ENCODE assay signal across 9 cellular contexts in the genomic region with DNA sequence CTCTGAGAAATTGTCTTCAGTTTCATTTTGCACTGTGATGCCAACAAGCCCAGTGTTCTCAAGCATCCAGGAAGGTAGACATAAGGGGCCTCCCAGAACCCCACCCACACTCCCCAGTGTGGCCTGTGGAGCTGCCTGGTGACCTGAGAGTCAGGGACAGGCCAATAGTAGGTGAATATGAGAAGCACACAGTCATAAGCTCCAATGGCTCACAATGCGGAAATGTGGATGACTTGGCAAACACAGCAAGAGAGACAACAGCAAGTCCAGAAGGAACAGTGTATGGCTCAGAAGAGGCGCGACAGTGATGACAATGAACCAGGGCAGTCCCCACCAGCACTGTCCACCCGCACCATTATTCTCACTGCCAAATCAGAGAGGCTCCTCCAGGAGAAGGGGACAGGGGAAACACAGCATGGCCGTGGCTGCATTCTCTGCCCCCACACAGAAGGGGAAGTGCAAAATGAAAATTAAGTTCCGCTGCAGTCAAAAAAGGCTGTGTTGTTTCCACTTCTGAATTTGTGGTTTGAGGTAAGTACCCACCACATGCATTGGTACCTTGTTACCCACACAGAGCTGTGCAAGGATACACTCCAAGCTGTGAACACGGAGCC.
DNase-seq lines count a peak whose midpoint lies in the region; ATAC-seq lines count a peak whose summit lies in the region.
"Had no signal": no experiment of that assay in that cellular context is flagged by ENCODE, and none has a peak within 500 bp of the region (broad histone marks: within the 10 kb centered on the region; RNA-seq: fewer than 3 reads in every experiment).

No MANE protein-coding gene starts in this region.

- no peaks in the 10 kb centered on the region for H3K9me3 Mint-ChIP-seq in stimulated activated effector memory CD8-positive, alpha-beta T cell treated with anti-CD3 and anti-CD28 coated beads, Interleukin-12 subunit alpha, Interleukin-12 subunit beta, amount 100 ng/mL, for 72 hours
- H3K9me3 Mint-ChIP-seq: H9 had no signal

- no peak overlapping the region for H3K27ac Mint-ChIP-seq in stimulated activated effector memory CD8-positive, alpha-beta T cell treated with anti-CD3 and anti-CD28 coated beads, Interleukin-12 subunit alpha, Interleukin-12 subunit beta, amount 100 ng/mL, for 72 hours
- H3K27ac Mint-ChIP-seq: H9 had no signal

- no peak for DNase-seq in stimulated activated effector memory CD8-positive, alpha-beta T cell treated with anti-CD3 and anti-CD28 coated beads, Interleukin-12 subunit alpha, Interleukin-12 subunit beta, amount 100 ng/mL, for 72 hours (ENCODE audit: low spot score in 2 of 2)
- DNase-seq in activated CD8-positive, alpha-beta memory T cell treated with anti-CD3 and anti-CD28 coated beads, Interleukin-2, amount 50 U/mL, for 4 hours = no peak
- no peak for DNase-seq in iPS-NIHi7 (ENCODE audit: extremely low spot score)
- no peak for DNase-seq in globus pallidus (ENCODE audit: low spot score)
- DNase-seq: H9, NCI-H748 treated with DMSO at 0.1 percent for 48 hours had no signal

- H3K36me3 Mint-ChIP-seq in stimulated activated effector memory CD8-positive, alpha-beta T cell treated with anti-CD3 and anti-CD28 coated beads, Interleukin-12 subunit alpha, Interleukin-12 subunit beta, amount 100 ng/mL, for 72 hours = no peaks in the 10 kb centered on the region

- H3K4me3 Mint-ChIP-seq in stimulated activated effector memory CD8-positive, alpha-beta T cell treated with anti-CD3 and anti-CD28 coated beads, Interleukin-12 subunit alpha, Interleukin-12 subunit beta, amount 100 ng/mL, for 72 hours = no peak overlapping the region
- H3K4me3 Mint-ChIP-seq: H9 had no signal

- no peaks in the 10 kb centered on the region for H3K4me1 Mint-ChIP-seq in stimulated activated effector memory CD8-positive, alpha-beta T cell treated with anti-CD3 and anti-CD28 coated beads, Interleukin-12 subunit alpha, Interleukin-12 subunit beta, amount 100 ng/mL, for 72 hours
- H3K4me1 Mint-ChIP-seq: H9 had no signal

- ATAC-seq in GM18909 (IDR thresholded peaks at IDR 0.05; ENCODE audit: poor library complexity, unreplicated experiment) = peak; percentile 91
- ATAC-seq in GM21786 (IDR thresholded peaks at IDR 0.05; ENCODE audit: unreplicated experiment) = peak; percentile 88
- ATAC-seq in HG03469 (IDR thresholded peaks at IDR 0.05; ENCODE audit: unreplicated experiment) = peak; percentile 87
- peak; percentile 36 for ATAC-seq in stimulated activated effector memory CD8-positive, alpha-beta T cell treated with anti-CD3 and anti-CD28 coated beads, Interleukin-12 subunit alpha, Interleukin-12 subunit beta, amount 100 ng/mL, for 72 hours

Comparison
In these comparisons a context has a peak if more than half of its experiments do, and no peak if none do; other contexts are left out.
1. ATAC-seq: peak in every context shown above with its lines; median percentile 91 in GM18909; 88 in GM21786; 87 in HG03469; 36 in stimulated activated effector memory CD8-positive, alpha-beta T cell treated with anti-CD3 and anti-CD28 coated beads, Interleukin-12 subunit alpha, Interleukin-12 subunit beta, amount 100 ng/mL, for 72 hours.